17 cellular contexts compared by ENCODE assay signal in genomic region chr12:110007874-110008273, GRCh38. TPM values are rescaled to one million over a fixed set of nuclear protein-coding genes. Genes with fewer than 3 reads are reported as not detected.
DNase-seq lines count a peak whose midpoint lies in the region; FAIRE-seq and TF ChIP-seq lines count a peak whose summit lies in the region.
"Had no signal": no experiment of that assay in that cellular context is flagged by ENCODE, and none has a peak within 500 bp of the region (broad histone marks: within the 10 kb centered on the region; RNA-seq: fewer than 3 reads in every experiment).

No MANE protein-coding gene starts in this region.

- FAIRE-seq in GM19239 (lab: Jason Lieb, UNC) = peak; percentile 4

- no peak for TF ChIP-seq CTCF in OCI-LY7 (conservative IDR thresholded peaks at IDR 0.05; ENCODE audit: low read length)

- no peak overlapping the region for H2AFZ ChIP-seq in OCI-LY7 (ENCODE audit: low read length)

- H3K27ac ChIP-seq in BLaER1 treated with 17β-estradiol and CSF1 and Interleukin-3, amounts not matched to agents 10 nM and 100 nM = peak overlapping the region in 8 of 11 experiments; percentile 36 to 90 (median 58); a peak in 13 of 22 replicates
- peak overlapping the region; percentile 35 for H3K27ac ChIP-seq in OCI-LY7 (ENCODE audit: low read depth, low read length, poor library complexity, severe bottlenecking)
- H3K27ac ChIP-seq: right atrium auricular region had no signal

- H3K4me1 Mint-ChIP-seq in activated naive CD8-positive, alpha-beta T cell treated with anti-CD3 and anti-CD28 coated beads for 36 hours = peaks cover 81% of the 10 kb centered on the region
- H3K4me1 Mint-ChIP-seq: mesothelial cell of epicardium had no signal

- H3K27me3 Mint-ChIP-seq in activated naive CD8-positive, alpha-beta T cell treated with anti-CD3 and anti-CD28 coated beads for 36 hours = no peaks in the 10 kb centered on the region

- H3K36me3 ChIP-seq in BLaER1 treated with 17β-estradiol and CSF1 and Interleukin-3, amounts not matched to agents 10 nM and 100 nM = peaks cover 18 to 67% (median 35%) of the 10 kb centered on the region in 11 experiments
- peaks cover 63% of the 10 kb centered on the region for H3K36me3 ChIP-seq in OCI-LY7 (ENCODE audit: insufficient read depth, low read length)

- H3K9ac ChIP-seq in BLaER1 treated with 17β-estradiol and CSF1 and Interleukin-3, amounts not matched to agents 10 nM and 100 nM = peak overlapping the region in 3 of 11 experiments; percentile 19 to 67 (median 55); a peak in 3 of 22 replicates

- no peak overlapping the region for H3K4me3 ChIP-seq in BLaER1 treated with 17β-estradiol and CSF1 and Interleukin-3, amounts not matched to agents 10 nM and 100 nM
- no peak overlapping the region for H3K4me3 ChIP-seq in OCI-LY7 (ENCODE audit: low read depth, low read length, poor library complexity, severe bottlenecking)
- H3K4me3 ChIP-seq: right atrium auricular region had no signal

- H3K79me2 ChIP-seq in OCI-LY7 (ENCODE audit: insufficient read depth, low read depth, low read length) = peaks cover 100% of the 10 kb centered on the region

- no peak overlapping the region for H3K4me3 Mint-ChIP-seq in activated naive CD8-positive, alpha-beta T cell treated with anti-CD3 and anti-CD28 coated beads for 36 hours
- H3K4me3 Mint-ChIP-seq: mesothelial cell of epicardium had no signal

- BruUV-seq in OCI-LY7 (replicated peaks; lab: Mats Ljungman, UMichigan) = no TSS peak

- peaks cover 1% of the 10 kb centered on the region for H3K9me3 Mint-ChIP-seq in activated naive CD8-positive, alpha-beta T cell treated with anti-CD3 and anti-CD28 coated beads for 36 hours

- DNase-seq in GM19239 (ENCODE audit: insufficient read length, low spot score) (no peak), OCI-LY7 (ENCODE audit: low spot score) (no peak), AG08396 (ENCODE audit: low spot score) (no peak), NCI-H2081 treated with DMSO at 0.1 percent for 48 hours (lab: John Stamatoyannopoulos, UW) (no peak), epidermal melanocyte (ENCODE audit: insufficient read length, low spot score) (no peak), NCI-H2107 treated with DMSO at 0.1 percent for 48 hours (lab: John Stamatoyannopoulos, UW; ENCODE audit: unreplicated experiment) (no peak)
- DNase-seq in activated naive CD8-positive, alpha-beta T cell treated with anti-CD3 and anti-CD28 coated beads for 36 hours = no peak
- DNase-seq: activated CD4-positive, alpha-beta T cell treated with anti-CD3 and anti-CD28 coated beads, Interleukin-2, amount 50 U/mL, for 4 hours; amygdala; central memory CD4-positive, alpha-beta T cell; kidney glomerular epithelial cell; NCI-H2171 treated with DMSO at 0.1 percent for 48 hours; NCI-H82; T-helper 9 cell had no signal

- H3K27me3 ChIP-seq in BLaER1 treated with 17β-estradiol and CSF1 and Interleukin-3, amounts not matched to agents 10 nM and 100 nM = no peaks in the 10 kb centered on the region
- H3K27me3 ChIP-seq: right atrium auricular region had no signal

- CTCF ChIA-PET in OCI-LY7 (lab: Charles Lee; ENCODE audit: unreplicated experiment) = no interaction called here

- H3K36me3 Mint-ChIP-seq in activated naive CD8-positive, alpha-beta T cell treated with anti-CD3 and anti-CD28 coated beads for 36 hours = peaks cover 40% of the 10 kb centered on the region

- H3K4me2 ChIP-seq in BLaER1 treated with 17β-estradiol and CSF1 and Interleukin-3, amounts not matched to agents 10 nM and 100 nM = no peak overlapping the region; a peak in 1 of 22 replicates
- H3K4me2 ChIP-seq in OCI-LY7 (ENCODE audit: low read length) = peak overlapping the region; percentile 28

- H3K27ac Mint-ChIP-seq in activated naive CD8-positive, alpha-beta T cell treated with anti-CD3 and anti-CD28 coated beads for 36 hours = peak overlapping the region; percentile 12
- H3K27ac Mint-ChIP-seq: mesothelial cell of epicardium had no signal

- POLR2A ChIA-PET in OCI-LY7 (lab: Charles Lee) = interaction anchor here (0.6 kb wide), 1 partner anchor 1755 kb away, joined by 4 read pairs; no protein-coding TSS in a partner anchor

- H3K9me3 ChIP-seq in BLaER1 treated with 17β-estradiol and CSF1 and Interleukin-3, amounts not matched to agents 10 nM and 100 nM (replicated peaks in 1 of 11) = peaks cover 0 to 33% (median 23%) of the 10 kb centered on the region in 11 experiments; a peak in 14 of 22 replicates
- H3K9me3 ChIP-seq in OCI-LY7 (ENCODE audit: low read length) = peaks cover 20% of the 10 kb centered on the region; the same call in 1 of the 2 replicates
- H3K9me3 ChIP-seq: right atrium auricular region had no signal

- intact Hi-C loops in OCI-LY7 (cut with micrococcal nuclease; ENCODE audit: unreplicated experiment) = no loop called here

- H3K9me2 ChIP-seq in OCI-LY7 (ENCODE audit: insufficient read depth, low read length) = no peaks in the 10 kb centered on the region

- peaks cover 22 to 42% (median 27%) of the 10 kb centered on the region in 10 experiments for H3K4me1 ChIP-seq in BLaER1 treated with 17β-estradiol and CSF1 and Interleukin-3, amounts not matched to agents 10 nM and 100 nM
- peaks cover 98% of the 10 kb centered on the region for H3K4me1 ChIP-seq in OCI-LY7 (ENCODE audit: insufficient read depth, low read length, poor library complexity, severe bottlenecking)
- H3K4me1 ChIP-seq: right atrium auricular region had no signal

- peaks cover 0 to 26% (median 3%) of the 10 kb centered on the region in 11 experiments; a peak in 4 of 22 replicates for H4K20me1 ChIP-seq in BLaER1 treated with 17β-estradiol and CSF1 and Interleukin-3, amounts not matched to agents 10 nM and 100 nM
- no peaks in the 10 kb centered on the region for H4K20me1 ChIP-seq in OCI-LY7 (ENCODE audit: insufficient read depth, low read length)

RNA-seq across cellular contexts. Expression of gene ANKRD13A, which starts 8.6 kb away (rescaled TPM):
- total RNA-seq in OCI-LY7 (2014; rRNA removed; shearing (Covaris generic)) = 135 and 140 TPM in 2 replicates
- total RNA-seq in OCI-LY7 (2022) = 208 and 216 TPM in 2 replicates
- 10 to 100 TPM; 36.8 to 43.6 TPM for total RNA-seq in activated naive CD8-positive, alpha-beta T cell treated with anti-CD3 and anti-CD28 coated beads for 36 hours

RNA-seq across cellular contexts. Expression of gene GIT2, which starts 11.7 kb away (rescaled TPM):
- total RNA-seq in OCI-LY7 (2014; rRNA removed; shearing (Covaris generic)) = 57.1 and 60.6 TPM in 2 replicates
- total RNA-seq in OCI-LY7 (2022) = 123 and 124 TPM in 2 replicates
- 10 to 100 TPM; 50.6 to 51.0 TPM for total RNA-seq in activated naive CD8-positive, alpha-beta T cell treated with anti-CD3 and anti-CD28 coated beads for 36 hours

RNA-seq across cellular contexts. Expression of gene C12orf76, which starts 40.4 kb away (rescaled TPM):
- total RNA-seq in OCI-LY7 (2014; rRNA removed; shearing (Covaris generic)) = 17.0 and 24.4 TPM in 2 replicates
- 24.1 and 36.6 TPM in 2 replicates for total RNA-seq in OCI-LY7 (2022)
- total RNA-seq in activated naive CD8-positive, alpha-beta T cell treated with anti-CD3 and anti-CD28 coated beads for 36 hours = 1 to 10 TPM; 6.6 to 7.3 TPM
